In genomic region chr4:184358521-184359232, GRCh38 we compare ENCODE assay signal across 1 cellular context.
TF ChIP-seq lines count a peak whose summit lies in the region.

No MANE protein-coding gene starts in this region.

TF ChIP-seq in GM23338, 12 proteins besides CTCF, POLR2A, EP300 and RAD21 (continued from another document):
- TF ChIP-seq REST (IDR thresholded peaks at IDR 0.05; ENCODE audit: unreplicated experiment): no peak
- TF ChIP-seq CREB1 (CRISPR knock-in tag; IDR thresholded peaks at IDR 0.05; ENCODE audit: low read depth): no peak
- no peak for TF ChIP-seq EZH2 (IDR thresholded peaks at IDR 0.05; ENCODE audit: low read depth, unreplicated experiment)
- no peak for TF ChIP-seq STAT1 (IDR thresholded peaks at IDR 0.05; ENCODE audit: unreplicated experiment)
- TF ChIP-seq NANOG (IDR thresholded peaks at IDR 0.05; ENCODE audit: borderline replicate concordance): no peak
- no peak for TF ChIP-seq POLR2AphosphoS5 (IDR thresholded peaks at IDR 0.05; ENCODE audit: low read depth)
TF ChIP-seq in GM23338: peak in this region for 0.
